17 cellular contexts compared by ENCODE assay signal in the genomic region with DNA sequence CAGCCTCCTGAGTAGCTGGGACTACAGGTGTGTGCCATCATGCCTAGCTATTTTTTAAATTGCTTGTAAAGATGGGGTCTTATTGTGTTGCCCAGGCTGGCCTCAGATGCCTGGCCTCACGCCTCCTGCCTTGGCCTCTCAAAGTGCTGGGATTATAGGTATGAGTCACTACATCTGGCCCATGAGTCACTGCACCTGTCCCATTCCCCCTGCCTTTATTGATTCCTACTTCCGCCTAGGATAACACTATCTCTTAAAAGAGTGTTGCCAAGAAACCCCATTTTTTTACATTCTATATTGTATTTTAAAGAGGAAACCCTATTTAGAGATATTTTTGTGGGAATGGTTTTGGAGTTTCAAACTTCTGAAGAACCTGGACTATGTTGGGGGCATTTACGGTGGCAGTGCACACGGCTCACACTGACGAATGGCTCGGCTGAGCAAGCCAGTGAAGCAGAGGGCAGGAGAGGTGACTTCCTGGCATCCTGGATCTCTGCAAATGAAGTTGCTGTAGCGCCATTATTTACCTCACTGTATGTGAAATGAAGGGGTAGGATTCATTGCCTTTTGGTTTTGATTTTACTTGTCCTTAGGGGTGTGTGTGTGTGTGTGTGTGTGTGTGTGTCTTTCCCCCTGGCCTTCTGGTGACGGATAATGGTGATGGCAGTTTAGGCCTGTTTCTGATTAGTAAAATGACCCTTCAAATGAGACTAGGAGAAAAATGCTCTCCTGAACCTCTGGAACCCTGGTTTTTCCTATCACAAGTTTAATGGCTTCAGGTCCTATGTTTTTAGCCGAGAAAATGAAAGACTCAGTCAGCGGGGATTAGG. TPM values are rescaled to one million over a fixed set of nuclear protein-coding genes. Genes with fewer than 3 reads are reported as not detected.
A peak's percentile ranks its signal among the peaks of the same experiment; 100 is the strongest.
DNase-seq lines count a peak whose midpoint lies in the region; ATAC-seq, FAIRE-seq and TF ChIP-seq lines count a peak whose summit lies in the region.
"Had no signal": no experiment of that assay in that cellular context is flagged by ENCODE, and none has a peak within 500 bp of the region (broad histone marks: within the 10 kb centered on the region; RNA-seq: fewer than 3 reads in every experiment).

No MANE protein-coding gene starts in this region.

- H2BK12ac ChIP-seq in H1 (ENCODE audit: low read depth, low read length): no peak overlapping the region

- H2BK5ac ChIP-seq in H1 (ENCODE audit: low read depth, low read length): no peak overlapping the region

- H3K27me3 ChIP-seq in H1 (replicated peaks in 1 of 4; ENCODE audit: control insufficient read depth in 3 of 4, extremely low read depth in 1 of 4, insufficient read depth in 3 of 4, low read length in 3 of 4) (no peaks in the 10 kb centered on the region), small intestine (ENCODE audit: control insufficient read depth in 2 of 2, insufficient read depth in 2 of 2, low read length in 2 of 2) (no peaks in the 10 kb centered on the region)
- H3K27me3 ChIP-seq: ascending aorta, dorsolateral prefrontal cortex had no signal

- no peak overlapping the region for H4K5ac ChIP-seq in H1 (ENCODE audit: insufficient read length, low read depth, low read length)

- CTCF ChIA-PET in H1 (lab: Charles Lee; ENCODE audit: partially characterized antibody): interaction anchor here (1.1 kb wide), 1 partner anchor 21 kb away, joined by 3 read pairs; no protein-coding TSS in a partner anchor

- no peaks in the 10 kb centered on the region for H3K79me1 ChIP-seq in H1 (ENCODE audit: low read depth, low read length)

- no peak for TF ChIP-seq POLR2A in H1 (IDR thresholded peaks at IDR 0.05; ENCODE audit: control extremely low read depth in 1 of 2, low read depth in 2 of 2, low read length in 2 of 2)

- FAIRE-seq in H1 (lab: Jason Lieb, UNC) (no peak), small intestine (lab: Jason Lieb, UNC) (no peak), GM19239 (lab: Jason Lieb, UNC) (no peak)

- 92 to 100% methylated on average over 1 to 10 of the region's 10 CpGs for WGBS in H1 (ENCODE audit: extremely low coverage in 1 of 2, insufficient coverage in 1 of 2, insufficient read length in 1 of 2, insufficient replicate concordance in 2 of 2, low coverage in 1 of 2, low lambda C conversion rate in 2 of 2, missing lambda C conversion rate in 1 of 2), 2 experiments
- 40 to 70% (median 57%) methylated on average over 10 of the region's 10 CpGs for WGBS in small intestine, 3 donors

- H3K4ac ChIP-seq in H1 (replicated peaks; ENCODE audit: insufficient read length, low read depth, low read length): no peak overlapping the region

- H4K20me1 ChIP-seq in H1 (replicated peaks in 1 of 2; ENCODE audit: control insufficient read depth in 1 of 2, insufficient read depth in 2 of 2, low read length in 2 of 2): no peaks in the 10 kb centered on the region

- TF ChIP-seq CTCF in H1 (IDR thresholded peaks at IDR 0.05; ENCODE audit: control extremely low read depth in 1 of 3, insufficient read depth in 1 of 3, low read depth in 1 of 3, low read length in 3 of 3): no peak

- intact Hi-C loops in Right ventricle myocardium inferior (cut with DNase I): no loop called here

- TF ChIP-seq EP300 in H1 (IDR thresholded peaks at IDR 0.05; ENCODE audit: borderline replicate concordance in 1 of 2, low read depth in 2 of 2, low read length in 2 of 2): no peak

- H4K91ac ChIP-seq in H1 (replicated peaks; ENCODE audit: insufficient read length, low read length): no peak overlapping the region

- H2BK20ac ChIP-seq in H1 (ENCODE audit: low read length): no peak overlapping the region

- H3K4me3 ChIP-seq in H1 (ENCODE audit: extremely low read depth in 1 of 4, insufficient read depth in 2 of 4, low read depth in 3 of 4, low read length in 4 of 4) (no peak overlapping the region), small intestine (ENCODE audit: low read depth in 1 of 2, low read length in 2 of 2) (no peak overlapping the region)
- H3K4me3 ChIP-seq: ascending aorta, dorsolateral prefrontal cortex had no signal

- H3K18ac ChIP-seq in H1 (ENCODE audit: extremely low read depth, low read length): no peak overlapping the region

- DNase-seq in NCI-H2107 treated with DMSO at 0.1 percent for 48 hours (lab: John Stamatoyannopoulos, UW; ENCODE audit: unreplicated experiment) (peak; percentile 34), NCI-H2107 (lab: John Stamatoyannopoulos, UW) (no peak), NCI-H69 (lab: John Stamatoyannopoulos, UW) (peak; percentile 72), H1 (ENCODE audit: low read depth in 1 of 2, low spot score in 2 of 2) (no peak), small intestine (peak; percentile 86), GM19239 (ENCODE audit: insufficient read length, low spot score) (no peak), Right ventricle myocardium inferior (ENCODE audit: missing footprints) (no peak), MV-4-11 (lab: John Stamatoyannopoulos, UW) (no peak)
- DNase-seq: 8988T; activated CD4-positive, CD25-positive, alpha-beta regulatory T cell; activated naive CD4-positive, alpha-beta T cell; dorsolateral prefrontal cortex; GF-D8; kidney glomerular epithelial cell; NCI-H226; T-helper 1 cell had no signal

- H3K4me2 ChIP-seq in H1 (ENCODE audit: insufficient read depth in 1 of 2, low read depth in 2 of 2, low read length in 2 of 2): no peak overlapping the region

- no peak overlapping the region for H4K8ac ChIP-seq in H1 (ENCODE audit: extremely low read depth, insufficient read depth, low read length)

- H3K14ac ChIP-seq in H1 (ENCODE audit: insufficient read length): no peak overlapping the region

- ATAC-seq in Right ventricle myocardium inferior: no peak

- H2AFZ ChIP-seq in H1 (ENCODE audit: low read length): no peak overlapping the region

- H2AK5ac ChIP-seq in H1 (ENCODE audit: low read depth, low read length): no peak overlapping the region

- no peak overlapping the region for H3K9ac ChIP-seq in H1 (replicated peaks in 1 of 4; ENCODE audit: extremely low read depth in 1 of 4, low read depth in 3 of 4, low read length in 3 of 4)

- H3K23me2 ChIP-seq in H1 (ENCODE audit: low read depth, low read length): no peaks in the 10 kb centered on the region

- no peak overlapping the region for H3K23ac ChIP-seq in H1 (ENCODE audit: insufficient read length)

- POLR2A ChIA-PET in H1 (lab: Charles Lee; ENCODE audit: partially characterized antibody): no interaction called here

- TF ChIP-seq RAD21 in H1 (IDR thresholded peaks at IDR 0.05 in 1 of 2, conservative IDR thresholded peaks at IDR 0.05 in 1 of 2; ENCODE audit: low read depth in 2 of 2, low read length in 2 of 2): no peak

- H3K56ac ChIP-seq in H1 (replicated peaks; ENCODE audit: insufficient read length, low read depth, low read length): no peak overlapping the region

- H3K9me3 ChIP-seq in H1 (ENCODE audit: insufficient read depth in 2 of 2, low read depth in 1 of 2, low read length in 1 of 2) (no peaks in the 10 kb centered on the region), small intestine (ENCODE audit: control insufficient read depth, low read depth) (no peaks in the 10 kb centered on the region)
- H3K9me3 ChIP-seq: ascending aorta had no signal

- H2BK15ac ChIP-seq in H1 (ENCODE audit: low read length): no peak overlapping the region

- H3K27ac ChIP-seq in H1 (ENCODE audit: low read depth, low read length): no peak overlapping the region
- H3K27ac ChIP-seq in small intestine (ENCODE audit: low read depth in 1 of 2, low read length in 1 of 2): peak overlapping the region in 1 of 2 donors; percentile 77
- H3K27ac ChIP-seq: ascending aorta, dorsolateral prefrontal cortex had no signal

- H3K79me2 ChIP-seq in H1 (ENCODE audit: control insufficient read depth in 1 of 2, insufficient read depth in 2 of 2, low read length in 2 of 2): no peaks in the 10 kb centered on the region

- no peak overlapping the region for H2BK120ac ChIP-seq in H1 (replicated peaks; ENCODE audit: low read depth, low read length)

- H3K36me3 ChIP-seq in H1 (ENCODE audit: control insufficient read depth in 2 of 4, insufficient read depth in 4 of 4, low read length in 3 of 4) (no peaks in the 10 kb centered on the region), small intestine (ENCODE audit: control insufficient read depth in 2 of 2, insufficient read depth in 2 of 2, low read length in 2 of 2) (no peaks in the 10 kb centered on the region)
- H3K36me3 ChIP-seq: ascending aorta had no signal

- H3K4me1 ChIP-seq in H1 (replicated peaks in 1 of 4; ENCODE audit: control insufficient read depth in 3 of 4, insufficient read depth in 4 of 4, low read length in 3 of 4): peaks cover 5 to 7% (median 6%) of the 10 kb centered on the region in 4 experiments; a peak in 6 of 7 replicates
- H3K4me1 ChIP-seq in small intestine (ENCODE audit: control insufficient read depth in 2 of 2, insufficient read depth in 1 of 2, low read depth in 1 of 2, low read length in 1 of 2): no peaks in the 10 kb centered on the region
- H3K4me1 ChIP-seq: ascending aorta had no signal

TF ChIP-seq in H1, 55 proteins besides CTCF, POLR2A, EP300 and RAD21:
- 0 out of 2 replicates have a peak, but pooled peaks have one; percentile 7 for TF ChIP-seq JUND (IDR thresholded peaks at IDR 0.05; ENCODE audit: low read length)
- TF ChIP-seq SIRT6 (IDR thresholded peaks at IDR 0.05; ENCODE audit: low read length): no peak
- TF ChIP-seq HDAC6 (IDR thresholded peaks at IDR 0.05; ENCODE audit: low read depth, low read length): no peak
- TF ChIP-seq, protein P1, sequence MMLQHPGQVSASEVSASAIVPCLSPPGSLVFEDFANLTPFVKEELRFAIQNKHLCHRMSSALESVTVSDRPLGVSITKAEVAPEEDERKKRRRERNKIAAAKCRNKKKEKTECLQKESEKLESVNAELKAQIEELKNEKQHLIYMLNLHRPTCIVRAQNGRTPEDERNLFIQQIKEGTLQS (IDR thresholded peaks at IDR 0.05; ENCODE audit: insufficient read depth, low read depth, low read length): no peak
- no peak for TF ChIP-seq TAF7 (optimal IDR thresholded peaks at IDR 0.05; ENCODE audit: borderline replicate concordance, low read depth, low read length)
- TF ChIP-seq KDM5A (IDR thresholded peaks at IDR 0.05; ENCODE audit: low read length): no peak

RNA-seq across cellular contexts. Expression of a gene that starts 22.5 kb away (rescaled TPM):
- 0.19 and 0.28 TPM in 2 replicates for total RNA-seq in H1 (2021; fragmentation: NEBNext Ultra II Directional; extraction: Animal tissue kit (Norgen Biotek cat#: 25700))
- 0.06 and 0.11 TPM in 2 replicates for polyA plus RNA-seq in H1 (2011; rRNA removed)
- polyA plus RNA-seq in H1 (2011; cell fraction: cytosol; rRNA removed): 0.12 TPM
- 0.14 TPM for polyA plus RNA-seq in H1 (2011; cell fraction: nucleus; rRNA removed)
- 0.10 to 0.27 TPM (median 0.18 TPM) in 4 replicates for polyA plus RNA-seq in H1 (2012, experiment 1 of 2)
- polyA plus RNA-seq in H1 (2012, experiment 2 of 2): 0.14 TPM
- polyA plus RNA-seq in H1 (2013, experiment 1 of 2): 0.06 TPM
- polyA plus RNA-seq in H1 (2013, experiment 2 of 2): 0.11 TPM
- polyA minus RNA-seq in H1 (2011; rRNA and poly(A)+ RNA removed): 0.12 and 0.19 TPM in 2 replicates
- 0.15 TPM for polyA minus RNA-seq in H1 (2011; cell fraction: cytosol; rRNA and poly(A)+ RNA removed)
- polyA minus RNA-seq in H1 (2011; cell fraction: nucleus; rRNA and poly(A)+ RNA removed): 1.5 TPM
- polyA plus RNA-seq in small intestine: 1 to 10 TPM in 1 of 3 donors, under 1 TPM in 1, not detected in 1; 0.27 to 1.3 TPM
- 3.8 TPM for total RNA-seq in Right ventricle myocardium inferior
- total RNA-seq: ascending aorta had no signal

Comparison
In these comparisons a context has a peak if more than half of its experiments do, and no peak if none do; other contexts are left out.
1. DNase-seq: peak in NCI-H2107 treated with DMSO at 0.1 percent for 48 hours (single experiment), NCI-H69 (single experiment) and small intestine (single experiment); none in NCI-H2107 (single experiment), H1 (0 of 2), GM19239 (single experiment), Right ventricle myocardium inferior (single experiment) and MV-4-11 (single experiment).